In genomic region chr4:14636563-14636962, GRCh38 we compare ENCODE assay signal across 22 cellular contexts.
"Had no signal": no experiment of that assay in that cellular context is flagged by ENCODE, and none has a peak within 500 bp of the region (broad histone marks: within the 10 kb centered on the region; RNA-seq: fewer than 3 reads in every experiment).

No MANE protein-coding gene starts in this region.

- H3K27ac ChIP-seq: WERI-Rb-1 had no signal

- ATAC-seq: activated CD4-positive, alpha-beta T cell treated with anti-CD3 and anti-CD28 coated beads for 36 hours; activated CD8-positive, alpha-beta T cell treated with anti-CD3 and anti-CD28 coated beads, Interleukin-2, amount 10 ng/mL, durations not matched to agents 7 days and 5 days; T-cell had no signal

- FAIRE-seq: TTC549 had no signal

- DNase-seq: activated CD4-positive, alpha-beta T cell treated with anti-CD3 and anti-CD28 coated beads for 36 hours; activated CD8-positive, alpha-beta memory T cell treated with anti-CD3 and anti-CD28 coated beads, Interleukin-2, amount 50 U/mL, for 48 hours; activated CD8-positive, alpha-beta T cell treated with anti-CD3 and anti-CD28 coated beads, Interleukin-2, amount 10 ng/mL, durations not matched to agents 7 days and 5 days; activated naive CD4-positive, alpha-beta T cell; activated T-cell treated with anti-CD3 and anti-CD28 coated beads, Interleukin-2, amount 50 U/mL, for 1 hour; aorta; Kasumi-1; KBM-7; NCI-H1092; NCI-H1417; NCI-H2029; NCI-H2107; NCI-H345; NCI-H510A; NCI-H526 treated with DMSO at 0.1 percent for 48 hours; NCI-H82; SIG-M5; T-cell; T-helper 2 cell; T1000; WERI-Rb-1 had no signal

- H3K36me3 ChIP-seq: WERI-Rb-1 had no signal
